Comparison of ENCODE assay signal across 9 cellular contexts in the genomic region with DNA sequence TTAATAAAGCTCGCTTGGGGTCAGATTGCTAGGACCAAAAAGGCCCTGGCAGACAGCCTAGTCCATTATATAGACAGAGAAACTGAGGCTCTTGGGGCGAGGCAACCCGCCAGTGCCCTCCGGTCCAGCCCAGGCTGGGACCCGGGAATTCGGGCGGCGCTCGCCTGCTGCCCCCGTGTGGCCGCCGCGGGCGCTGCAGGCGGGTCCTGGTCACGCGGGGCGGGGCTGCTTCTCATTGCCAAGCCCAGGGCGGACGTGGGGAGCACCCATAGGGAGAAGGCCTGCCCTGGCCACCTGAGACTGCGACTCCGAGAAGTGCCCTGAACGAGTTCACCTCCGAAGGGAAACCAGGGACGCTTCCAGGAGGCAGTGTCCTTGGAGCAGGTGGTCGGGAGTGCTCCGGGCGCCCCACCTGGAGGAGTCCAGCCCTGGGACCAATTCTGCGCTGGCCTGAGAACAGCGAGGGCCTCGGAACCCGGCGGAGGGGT. TPM values are rescaled to one million over a fixed set of nuclear protein-coding genes. Genes with fewer than 3 reads are reported as not detected.
DNase-seq lines count a peak whose midpoint lies in the region; ATAC-seq, FAIRE-seq and TF ChIP-seq lines count a peak whose summit lies in the region.
"Had no signal": no experiment of that assay in that cellular context is flagged by ENCODE, and none has a peak within 500 bp of the region (broad histone marks: within the 10 kb centered on the region; RNA-seq: fewer than 3 reads in every experiment).

No MANE protein-coding gene starts in this region.

- FAIRE-seq in HTR-8/SVneo (lab: Jason Lieb, UNC) = no peak
- no peak for FAIRE-seq in astrocyte (lab: Jason Lieb, UNC)
- FAIRE-seq: colon had no signal

- H4K20me1 ChIP-seq in astrocyte (ENCODE audit: insufficient read depth, low read length) = peaks cover 3% of the 10 kb centered on the region

- DNase-seq in EL = peak; percentile 59
- DNase-seq in HTR-8/SVneo (ENCODE audit: insufficient read length, low spot score) = peak; percentile 56
- peak; percentile 67 for DNase-seq in T-helper 9 cell
- no peak for DNase-seq in astrocyte (ENCODE audit: low read depth)
- DNase-seq in iPS-NIHi11 (ENCODE audit: low spot score) = peak; percentile 94
- DNase-seq in stimulated activated CD4-positive, alpha-beta T cell treated with anti-CD3 and anti-CD28 coated beads, Interleukin-12 subunit alpha, Interleukin-12 subunit beta, amount 100 ng/mL, for 48 hours (ENCODE audit: low read depth in 2 of 3, low spot score in 1 of 3) = peak; percentile 33 to 71 (median 50)
- no peak for DNase-seq in cortex of kidney (lab: John Stamatoyannopoulos, UW)

- peaks cover 2% of the 10 kb centered on the region for H3K36me3 Mint-ChIP-seq in astrocyte (ENCODE audit: low read depth, unreplicated experiment)

- no peaks in the 10 kb centered on the region for H3K27me3 Mint-ChIP-seq in astrocyte (ENCODE audit: low read depth, unreplicated experiment)

- H3K4me1 ChIP-seq in astrocyte (ENCODE audit: insufficient read depth, low read length) = no peaks in the 10 kb centered on the region

- no peaks in the 10 kb centered on the region for H3K27me3 ChIP-seq in astrocyte (ENCODE audit: insufficient read depth, low read length)

- H3K79me2 ChIP-seq in astrocyte (ENCODE audit: insufficient read depth, low read length) = no peaks in the 10 kb centered on the region

- H3K4me1 Mint-ChIP-seq in astrocyte (ENCODE audit: low read depth, unreplicated experiment) = peaks cover 3% of the 10 kb centered on the region

- peak; percentile 58 for TF ChIP-seq CTCF in astrocyte (IDR thresholded peaks at IDR 0.05; ENCODE audit: insufficient read depth, low read depth, low read length)

- peak overlapping the region; percentile 12 for H3K27ac Mint-ChIP-seq in astrocyte (ENCODE audit: unreplicated experiment)

- H3K9me3 Mint-ChIP-seq in astrocyte (ENCODE audit: unreplicated experiment) = no peaks in the 10 kb centered on the region

- H3K9ac ChIP-seq in astrocyte (ENCODE audit: low read length) = no peak overlapping the region

- no peak for ATAC-seq in HG02759 (IDR thresholded peaks at IDR 0.05; ENCODE audit: unreplicated experiment)

- H3K4me3 Mint-ChIP-seq in astrocyte (ENCODE audit: unreplicated experiment) = peak overlapping the region; percentile 27

- no peak overlapping the region for H3K27ac ChIP-seq in astrocyte (ENCODE audit: low read depth, low read length)

- no peaks in the 10 kb centered on the region for H3K9me3 ChIP-seq in astrocyte (ENCODE audit: insufficient read depth, low read depth, low read length)

- H3K4me2 ChIP-seq in astrocyte (ENCODE audit: low read length) = no peak overlapping the region

- H2AFZ ChIP-seq in astrocyte (ENCODE audit: low read depth, low read length) = no peak overlapping the region

- H3K36me3 ChIP-seq in astrocyte (ENCODE audit: insufficient read depth, low read length) = no peaks in the 10 kb centered on the region

- H3K4me3 ChIP-seq in astrocyte (ENCODE audit: insufficient read depth, low read depth, low read length) = no peak overlapping the region

RNA-seq across cellular contexts. Expression of gene CSNK1E, which starts 36.0 kb away (rescaled TPM):
- 157 and 171 TPM in 2 replicates for total RNA-seq in astrocyte

Comparison
In these comparisons a context has a peak if more than half of its experiments do, and no peak if none do; other contexts are left out.
1. DNase-seq: peak in EL (single experiment), HTR-8/SVneo (single experiment), T-helper 9 cell (single experiment), iPS-NIHi11 (single experiment) and stimulated activated CD4-positive, alpha-beta T cell treated with anti-CD3 and anti-CD28 coated beads, Interleukin-12 subunit alpha, Interleukin-12 subunit beta, amount 100 ng/mL, for 48 hours (3 of 3); none in astrocyte (single experiment) and cortex of kidney (single experiment).